ENCODE assay signal across 8 cellular contexts in genomic region chr4:18021720-18022571, GRCh38.
DNase-seq lines count a peak whose midpoint lies in the region; ATAC-seq lines count a peak whose summit lies in the region.

TSS of gene LCORL (minus strand) at chr4:18021755. CDS start at chr4:18021751, 4 bp downstream.

- peak; percentile 92 for DNase-seq in AG08396 (ENCODE audit: low spot score)
- DNase-seq in NCI-H226, result peak; percentile 97
- DNase-seq in activated CD4-positive, CD25-positive, alpha-beta regulatory T cell (lab: John Stamatoyannopoulos, UW), result peak; percentile 71 to 77 (median 76)
- peak; percentile 79 to 82 for DNase-seq in central memory CD8-positive, alpha-beta T cell (ENCODE audit: low spot score in 2 of 2)
- DNase-seq in iris pigment epithelial cell (ENCODE audit: low read depth), result peak; percentile 98
- DNase-seq in stimulated activated CD4-positive, alpha-beta T cell treated with anti-CD3 and anti-CD28 coated beads, Interleukin-12 subunit alpha, Interleukin-12 subunit beta, amount 100 ng/mL, for 24 hours (ENCODE audit: low read depth in 2 of 2), result peak; percentile 78 to 82

- H3K27me3 Mint-ChIP-seq in central memory CD8-positive, alpha-beta T cell, result no peaks in the 10 kb centered on the region

- peak within 1 kb of the TSS; percentile 55 for H3K27ac Mint-ChIP-seq in central memory CD8-positive, alpha-beta T cell (ENCODE audit: low read depth)

- peak; percentile 83 for ATAC-seq in GM18907 (IDR thresholded peaks at IDR 0.05; ENCODE audit: unreplicated experiment)
- peak; percentile 77 for ATAC-seq in HG03175 (IDR thresholded peaks at IDR 0.05; ENCODE audit: unreplicated experiment)
- ATAC-seq in central memory CD8-positive, alpha-beta T cell (replicated peaks; ENCODE audit: extremely low read depth, poor library complexity, severe bottlenecking), result peak; percentile 84

- peak within 1 kb of the TSS; percentile 85 for H3K4me3 Mint-ChIP-seq in central memory CD8-positive, alpha-beta T cell

- H3K9me3 Mint-ChIP-seq in central memory CD8-positive, alpha-beta T cell, result no peaks in the 10 kb centered on the region

- peaks cover 25% of the 10 kb centered on the region for H3K4me1 Mint-ChIP-seq in central memory CD8-positive, alpha-beta T cell

- peaks cover 6% of the 10 kb centered on the region for H3K36me3 Mint-ChIP-seq in central memory CD8-positive, alpha-beta T cell (ENCODE audit: insufficient read depth)

Comparison
In these comparisons a context has a peak if more than half of its experiments do, and no peak if none do; other contexts are left out.
1. Peak in every context shown above with its lines: DNase-seq and ATAC-seq.